35 cellular contexts compared by ENCODE assay signal in genomic region chr7:45865594-45866410, GRCh38. TPM values are rescaled to one million over a fixed set of nuclear protein-coding genes. Genes with fewer than 3 reads are reported as not detected.
"Had no signal": no experiment of that assay in that cellular context is flagged by ENCODE, and none has a peak within 500 bp of the region (broad histone marks: within the 10 kb centered on the region; RNA-seq: fewer than 3 reads in every experiment).

No MANE protein-coding gene starts in this region.

- H3K4me3 Mint-ChIP-seq: activated CD4-positive, alpha-beta memory T cell treated with anti-CD3 and anti-CD28 coated beads, Interleukin-2, amount 10 ng/mL, durations not matched to agents 7 days and 5 days; activated CD4-positive, alpha-beta T cell treated with anti-CD3 and anti-CD28 coated beads, Interleukin-2, amount 10 ng/mL, durations not matched to agents 24 days and 14 days; activated naive CD4-positive, alpha-beta T cell treated with anti-CD3 and anti-CD28 coated beads, Interleukin-2, amount 10 ng/mL, durations not matched to agents 7 days and 5 days; activated naive CD8-positive, alpha-beta T cell treated with anti-CD3 and anti-CD28 coated beads, Interleukin-2, amount 10 ng/mL, durations not matched to agents 7 days and 5 days; activated T-cell treated with anti-CD3 and anti-CD28 coated beads, Interleukin-2, amount 50 U/mL, for 24 hours; brain; effector memory CD8-positive, alpha-beta T cell; immature natural killer cell; memory B cell; naive thymus-derived CD8-positive, alpha-beta T cell; neural crest cell; stimulated activated naive CD8-positive, alpha-beta T cell treated with anti-CD3 and anti-CD28 coated beads, Interleukin-15, Interleukin-2, amounts not matched to agents 100 ng/mL and 50 ng/mL, for 24 hours; T-helper 1 cell treated with Interleukin-12 subunit alpha and Interleukin-12 subunit beta and Interleukin-4 antibody, amounts not matched to agents 30 μg/mL and 1 μg/mL, for 36 hours; type B pancreatic cell had no signal

- H3K36me3 Mint-ChIP-seq: activated naive CD4-positive, alpha-beta T cell treated with anti-CD3 and anti-CD28 coated beads, Interleukin-2, amount 10 ng/mL, durations not matched to agents 7 days and 5 days; activated naive CD8-positive, alpha-beta T cell treated with anti-CD3 and anti-CD28 coated beads, Interleukin-2, amount 10 ng/mL, durations not matched to agents 7 days and 5 days; brain; immature natural killer cell; memory B cell; naive thymus-derived CD8-positive, alpha-beta T cell; type B pancreatic cell had no signal

- ATAC-seq: effector memory CD8-positive, alpha-beta T cell; gastroesophageal sphincter; left colon; naive thymus-derived CD8-positive, alpha-beta T cell had no signal

- H3K27ac Mint-ChIP-seq: activated CD4-positive, alpha-beta memory T cell treated with anti-CD3 and anti-CD28 coated beads, Interleukin-2, amount 10 ng/mL, durations not matched to agents 7 days and 5 days; activated CD4-positive, alpha-beta T cell treated with anti-CD3 and anti-CD28 coated beads, Interleukin-2, amount 10 ng/mL, durations not matched to agents 24 days and 14 days; activated naive CD4-positive, alpha-beta T cell treated with anti-CD3 and anti-CD28 coated beads, Interleukin-2, amount 10 ng/mL, durations not matched to agents 7 days and 5 days; activated naive CD8-positive, alpha-beta T cell treated with anti-CD3 and anti-CD28 coated beads, Interleukin-2, amount 10 ng/mL, durations not matched to agents 7 days and 5 days; activated T-cell treated with anti-CD3 and anti-CD28 coated beads, Interleukin-2, amount 50 U/mL, for 24 hours; brain; effector memory CD8-positive, alpha-beta T cell; immature natural killer cell; memory B cell; stimulated activated naive CD8-positive, alpha-beta T cell treated with anti-CD3 and anti-CD28 coated beads, Interleukin-15, Interleukin-2, amounts not matched to agents 100 ng/mL and 50 ng/mL, for 24 hours; T-helper 1 cell treated with Interleukin-12 subunit alpha and Interleukin-12 subunit beta and Interleukin-4 antibody, amounts not matched to agents 30 μg/mL and 1 μg/mL, for 36 hours; type B pancreatic cell had no signal

- H3K9me3 Mint-ChIP-seq: activated CD4-positive, alpha-beta memory T cell treated with anti-CD3 and anti-CD28 coated beads, Interleukin-2, amount 10 ng/mL, durations not matched to agents 7 days and 5 days; activated CD4-positive, alpha-beta T cell treated with anti-CD3 and anti-CD28 coated beads, Interleukin-2, amount 10 ng/mL, durations not matched to agents 24 days and 14 days; activated naive CD4-positive, alpha-beta T cell treated with anti-CD3 and anti-CD28 coated beads, Interleukin-2, amount 10 ng/mL, durations not matched to agents 7 days and 5 days; activated naive CD8-positive, alpha-beta T cell treated with anti-CD3 and anti-CD28 coated beads, Interleukin-2, amount 10 ng/mL, durations not matched to agents 7 days and 5 days; activated T-cell treated with anti-CD3 and anti-CD28 coated beads, Interleukin-2, amount 50 U/mL, for 24 hours; effector memory CD8-positive, alpha-beta T cell; immature natural killer cell; neural crest cell; stimulated activated naive CD8-positive, alpha-beta T cell treated with anti-CD3 and anti-CD28 coated beads, Interleukin-15, Interleukin-2, amounts not matched to agents 100 ng/mL and 50 ng/mL, for 24 hours; T-helper 1 cell treated with Interleukin-12 subunit alpha and Interleukin-12 subunit beta and Interleukin-4 antibody, amounts not matched to agents 30 μg/mL and 1 μg/mL, for 36 hours had no signal

- H3K27me3 Mint-ChIP-seq: type B pancreatic cell had no signal

- DNase-seq: activated CD4-positive, alpha-beta memory T cell treated with anti-CD3 and anti-CD28 coated beads, Interleukin-2, amount 10 ng/mL, durations not matched to agents 7 days and 5 days; activated CD4-positive, alpha-beta T cell treated with anti-CD3 and anti-CD28 coated beads, Interleukin-2, amount 10 ng/mL, durations not matched to agents 24 days and 14 days; activated CD4-positive, CD25-positive, alpha-beta regulatory T cell treated with anti-CD3 and anti-CD28 coated beads, Interleukin-2, amount 50 U/mL, for 72 hours; activated CD8-positive, alpha-beta memory T cell treated with anti-CD3 and anti-CD28 coated beads, Interleukin-2, amount 50 U/mL, for 48 hours; activated gamma-delta T cell; activated naive CD4-positive, alpha-beta T cell treated with anti-CD3 and anti-CD28 coated beads, Interleukin-2, amount 10 ng/mL, durations not matched to agents 7 days and 5 days; activated naive CD8-positive, alpha-beta T cell treated with anti-CD3 and anti-CD28 coated beads, Interleukin-2, amount 10 ng/mL, durations not matched to agents 7 days and 5 days; activated T-cell treated with anti-CD3 and anti-CD28 coated beads, Interleukin-2, amount 50 U/mL, for 24 hours; dorsolateral prefrontal cortex; effector memory CD8-positive, alpha-beta T cell; head of caudate nucleus; hippocampal formation; immature natural killer cell; kidney; left colon; naive thymus-derived CD8-positive, alpha-beta T cell; occipital lobe; spleen; substantia nigra; T-helper 9 cell had no signal

- H3K4me1 Mint-ChIP-seq: activated CD4-positive, alpha-beta memory T cell treated with anti-CD3 and anti-CD28 coated beads, Interleukin-2, amount 10 ng/mL, durations not matched to agents 7 days and 5 days; activated CD4-positive, alpha-beta T cell treated with anti-CD3 and anti-CD28 coated beads, Interleukin-2, amount 10 ng/mL, durations not matched to agents 24 days and 14 days; activated naive CD4-positive, alpha-beta T cell treated with anti-CD3 and anti-CD28 coated beads, Interleukin-2, amount 10 ng/mL, durations not matched to agents 7 days and 5 days; activated naive CD8-positive, alpha-beta T cell treated with anti-CD3 and anti-CD28 coated beads, Interleukin-2, amount 10 ng/mL, durations not matched to agents 7 days and 5 days; brain; immature natural killer cell; memory B cell; naive thymus-derived CD8-positive, alpha-beta T cell; neural crest cell had no signal

RNA-seq across cellular contexts. Expression of gene CCDC201, which starts 7.1 kb away (rescaled TPM):
- total RNA-seq: activated CD4-positive, alpha-beta memory T cell treated with anti-CD3 and anti-CD28 coated beads, Interleukin-2, amount 10 ng/mL, durations not matched to agents 7 days and 5 days; activated CD4-positive, alpha-beta T cell treated with anti-CD3 and anti-CD28 coated beads, Interleukin-2, amount 10 ng/mL, durations not matched to agents 24 days and 14 days; activated naive CD8-positive, alpha-beta T cell treated with anti-CD3 and anti-CD28 coated beads, Interleukin-2, amount 10 ng/mL, durations not matched to agents 7 days and 5 days; ascending aorta; cardiac muscle cell; cerebellum; dorsolateral prefrontal cortex; fibroblast of lung; fibroblast of villous mesenchyme; gastroesophageal sphincter; kidney; left colon; liver; naive thymus-derived CD8-positive, alpha-beta T cell; neural crest cell; occipital lobe; pulmonary artery endothelial cell; right atrium auricular region; spleen had no signal

RNA-seq across cellular contexts. Expression of gene IGFBP1, which starts 22.5 kb away (rescaled TPM):
- total RNA-seq: activated CD4-positive, alpha-beta memory T cell treated with anti-CD3 and anti-CD28 coated beads, Interleukin-2, amount 10 ng/mL, durations not matched to agents 7 days and 5 days; activated CD4-positive, alpha-beta T cell treated with anti-CD3 and anti-CD28 coated beads, Interleukin-2, amount 10 ng/mL, durations not matched to agents 24 days and 14 days; activated naive CD8-positive, alpha-beta T cell treated with anti-CD3 and anti-CD28 coated beads, Interleukin-2, amount 10 ng/mL, durations not matched to agents 7 days and 5 days; ascending aorta; fibroblast of lung; gastroesophageal sphincter; kidney; left colon; naive thymus-derived CD8-positive, alpha-beta T cell; neural crest cell had no signal
